ENCODE assay signal across 8 cellular contexts in the genomic region with DNA sequence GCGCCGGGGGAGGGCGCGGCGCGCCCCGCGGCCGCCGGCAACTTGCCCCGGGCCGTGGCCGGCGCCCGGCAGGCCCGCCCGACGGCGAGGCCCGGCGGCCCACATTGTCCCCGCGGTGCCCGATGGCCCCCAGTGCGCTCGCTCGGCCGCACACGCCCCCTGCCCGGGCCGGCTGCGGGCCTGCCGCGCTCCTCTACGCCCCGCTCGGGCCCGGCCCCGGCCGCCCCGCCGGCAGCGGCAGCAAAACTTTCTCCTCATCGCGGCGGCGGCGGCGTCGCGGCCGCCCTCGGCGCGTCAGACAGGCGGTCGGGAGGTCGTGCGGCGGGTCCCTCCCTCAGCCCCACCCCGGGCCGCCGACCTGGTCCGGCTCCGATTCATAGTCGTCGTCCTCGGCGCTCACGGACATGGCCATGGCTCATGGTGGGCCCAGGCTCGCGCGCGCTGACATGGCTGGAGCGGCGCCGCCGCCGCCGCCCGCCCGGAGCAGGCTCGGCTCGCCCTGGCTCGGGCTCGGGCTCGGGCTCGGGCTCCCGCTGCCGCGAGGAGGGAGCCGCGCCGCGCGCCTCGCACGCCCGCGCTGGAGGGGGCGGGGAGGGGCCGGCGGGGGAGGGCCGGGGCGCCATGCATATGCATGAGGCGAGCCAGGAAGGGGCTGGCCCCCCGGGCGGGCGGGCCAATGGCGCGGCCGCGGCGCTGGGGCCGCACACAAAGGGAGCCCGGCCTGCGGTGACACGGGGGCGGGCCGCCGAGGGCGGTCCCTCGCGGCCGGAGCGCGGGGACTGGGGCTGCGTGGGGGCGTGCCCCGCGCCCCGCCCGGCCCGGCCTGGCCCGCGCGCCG.
A peak's percentile ranks its signal among the peaks of the same experiment; 100 is the strongest.
DNase-seq lines count a peak whose midpoint lies in the region; ATAC-seq lines count a peak whose summit lies in the region.

No MANE protein-coding gene starts in this region.

- DNase-seq in AG08396 (ENCODE audit: low spot score) (peak; percentile 97), NCI-H2196 treated with DMSO at 0.1 percent for 48 hours (lab: John Stamatoyannopoulos, UW; ENCODE audit: unreplicated experiment) (peak; percentile 60), cerebellum (ENCODE audit: low spot score) (peak; percentile 76), left kidney (ENCODE audit: low read depth, low spot score) (peak; percentile 97)
- peak; percentile 85 for DNase-seq in activated CD4-positive, CD25-positive, alpha-beta regulatory T cell treated with anti-CD3 and anti-CD28 coated beads, Interleukin-2, amount 50 U/mL, for 72 hours
- peak; percentile 80 to 89 for DNase-seq in stimulated activated CD4-positive, alpha-beta T cell treated with anti-CD3 and anti-CD28 coated beads, Interleukin-1b, Interleukin-23, amount 100 ng/mL, for 4 hours (ENCODE audit: low read depth in 2 of 2)

- ATAC-seq in GM18870 (IDR thresholded peaks at IDR 0.05; ENCODE audit: unreplicated experiment) (peak; percentile 41), HG03097 (IDR thresholded peaks at IDR 0.05; ENCODE audit: low FRiP score, unreplicated experiment) (peak; percentile 92)

Comparison
In these comparisons a context has a peak if more than half of its experiments do, and no peak if none do; other contexts are left out.
1. Peak in every context shown above with its lines: DNase-seq and ATAC-seq.